8 cellular contexts compared by ENCODE assay signal in the genomic region with DNA sequence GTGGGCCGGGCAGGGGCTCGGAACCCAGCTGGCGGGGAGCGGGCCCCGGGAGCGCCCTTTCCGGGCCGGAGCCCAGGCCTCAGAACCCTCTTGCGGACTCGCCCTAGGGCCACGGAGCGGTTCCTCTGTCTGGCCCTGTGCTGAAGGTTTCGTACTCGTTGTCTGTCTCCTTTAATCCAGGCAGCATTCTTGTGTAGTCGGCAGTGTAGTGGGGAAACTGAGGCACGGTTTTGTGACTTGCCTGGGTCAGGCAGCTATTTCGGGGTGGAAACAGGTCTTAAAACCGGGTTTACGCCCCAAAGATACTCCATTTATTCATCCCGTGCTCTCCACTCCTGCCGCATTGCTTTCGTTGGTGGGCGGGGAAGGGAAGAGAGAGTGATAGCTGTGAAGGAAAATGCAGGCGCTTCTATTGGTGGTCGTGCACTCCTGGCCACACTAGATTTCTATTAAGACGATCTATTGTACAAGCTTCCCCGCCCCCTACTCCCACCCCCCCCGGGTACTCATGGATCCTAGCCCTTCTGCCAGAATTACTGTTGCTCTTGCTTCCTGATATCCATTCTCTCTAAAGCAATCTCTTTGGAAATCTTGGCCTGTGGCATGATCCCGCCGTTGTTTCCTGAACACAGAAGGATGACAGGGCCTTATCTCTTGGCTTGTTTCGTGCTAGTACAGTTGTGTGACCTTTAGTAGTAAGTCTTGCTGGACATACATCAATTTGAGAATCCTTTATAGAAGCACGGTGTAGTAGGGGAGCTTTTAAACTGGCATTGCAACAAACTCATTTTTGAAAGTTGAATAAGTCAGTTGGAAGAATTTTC. TPM values are rescaled to one million over a fixed set of nuclear protein-coding genes. Genes with fewer than 3 reads are reported as not detected.
A peak's percentile ranks its signal among the peaks of the same experiment; 100 is the strongest.
DNase-seq lines count a peak whose midpoint lies in the region; ATAC-seq and TF ChIP-seq lines count a peak whose summit lies in the region.

No MANE protein-coding gene starts in this region.

- peaks cover 26% of the 10 kb centered on the region for H3K36me3 ChIP-seq in DND-41 (ENCODE audit: insufficient read depth, low read length)
- H3K36me3 ChIP-seq in iPS DF 6.9 (ENCODE audit: control insufficient read depth, insufficient read depth, low read length) = no peaks in the 10 kb centered on the region

- peaks cover 70% of the 10 kb centered on the region for H3K79me2 ChIP-seq in DND-41 (ENCODE audit: insufficient read depth, low read length)

- H4K20me1 ChIP-seq in DND-41 (ENCODE audit: insufficient read depth, low read length) = peaks cover 47% of the 10 kb centered on the region

- H3K27ac ChIP-seq in DND-41 (ENCODE audit: low read length) (peak overlapping the region; percentile 92), adipose tissue (ENCODE audit: low read depth, low read length) (peak overlapping the region; percentile 56), iPS DF 6.9 (ENCODE audit: low read length) (no peak overlapping the region)

- no peaks in the 10 kb centered on the region for H3K27me3 ChIP-seq in DND-41 (ENCODE audit: insufficient read depth, low read length, poor library complexity)
- no peaks in the 10 kb centered on the region for H3K27me3 ChIP-seq in iPS DF 6.9 (ENCODE audit: control insufficient read depth, insufficient read depth, low read length)

- H3K4me2 ChIP-seq in DND-41 (ENCODE audit: insufficient read depth, low read length) = peak overlapping the region; percentile 90

- peak; percentile 69 for DNase-seq in DND-41
- DNase-seq in HFF-Myc (ENCODE audit: extremely low read depth, low read depth) = no peak
- peak; percentile 29 for DNase-seq in NCI-H526 treated with DMSO at 0.1 percent for 48 hours (lab: John Stamatoyannopoulos, UW)
- no peak for DNase-seq in iPS DF 6.9 (ENCODE audit: low read depth, low spot score)
- peak; percentile 10 for DNase-seq in skeletal muscle cell (ENCODE audit: low read depth)
- no peak for DNase-seq in central memory CD4-positive, alpha-beta T cell

- peak; percentile 32 for ATAC-seq in DND-41 (ENCODE audit: insufficient read depth, low read depth)
- no peak for ATAC-seq in HG02981 (IDR thresholded peaks at IDR 0.05; ENCODE audit: unreplicated experiment)

- peak overlapping the region; percentile 89 for H3K9ac ChIP-seq in DND-41 (ENCODE audit: low read depth, low read length)

- peak overlapping the region; percentile 61 to 62 for H3K4me3 ChIP-seq in DND-41 (ENCODE audit: low read depth in 1 of 2, low read length in 2 of 2)
- peak overlapping the region; percentile 98 for H3K4me3 ChIP-seq in HFF-Myc (replicated peaks; ENCODE audit: low read depth, low read length)
- H3K4me3 ChIP-seq in iPS DF 6.9 (ENCODE audit: low read length) = peak overlapping the region; percentile 92
- peak overlapping the region; percentile 87 for H3K4me3 ChIP-seq in skeletal muscle cell (ENCODE audit: low read depth, low read length)

- WGBS in adipose tissue, 3 donors = 0 to 1% (median 0%) methylated on average over 32 of the region's 32 CpGs
- no CpG with 5 or more reads among the region's 32 CpGs for WGBS in iPS DF 6.9 (ENCODE audit: insufficient coverage, insufficient read length)

- peak overlapping the region; percentile 86 for H2AFZ ChIP-seq in DND-41 (ENCODE audit: low read depth, low read length)

- TF ChIP-seq CTCF in DND-41 (IDR thresholded peaks at IDR 0.05; ENCODE audit: borderline replicate concordance, extremely low read depth, low read length, poor library complexity, severe bottlenecking) (no peak), HFF-Myc (IDR thresholded peaks at IDR 0.05; ENCODE audit: low read depth, low read length, missing control alignments) (no peak)

- H3K9me3 ChIP-seq in DND-41 (ENCODE audit: insufficient read depth, low read length, severe bottlenecking) (no peaks in the 10 kb centered on the region), iPS DF 6.9 (ENCODE audit: control insufficient read depth, insufficient read depth, low read length) (no peaks in the 10 kb centered on the region)

- H3K4me1 ChIP-seq in DND-41 (ENCODE audit: insufficient read depth, low read length) (peaks cover 49% of the 10 kb centered on the region), iPS DF 6.9 (ENCODE audit: control insufficient read depth, insufficient read depth, low read length) (no peaks in the 10 kb centered on the region)

RNA-seq across cellular contexts. Expression of a gene that starts 0.8 kb away (rescaled TPM):
- 10 to 100 TPM; 12.9 to 21.1 (median 18.2) TPM for polyA plus RNA-seq in adipose tissue

RNA-seq across cellular contexts. Expression of a gene that starts 27.9 kb away (rescaled TPM):
- polyA plus RNA-seq in adipose tissue = under 1 TPM in 2 of 3 donors, not detected in 1; 0.06 to 0.92 TPM

RNA-seq across cellular contexts. Expression of a gene that starts 49.7 kb away (rescaled TPM):
- polyA plus RNA-seq in adipose tissue = 10 to 100 TPM; 11.5 to 18.9 (median 17.8) TPM

Comparison
In these comparisons a context has a peak if more than half of its experiments do, and no peak if none do; other contexts are left out.
1. DNase-seq: peak in DND-41 (single experiment), NCI-H526 treated with DMSO at 0.1 percent for 48 hours (single experiment) and skeletal muscle cell (single experiment); none in HFF-Myc (single experiment), iPS DF 6.9 (single experiment) and central memory CD4-positive, alpha-beta T cell (single experiment).
2. Peak in every context shown above with its lines, with median percentiles within 50 percentile points of each other: H3K4me3 ChIP-seq.